8 cellular contexts compared by ENCODE assay signal in the genomic region with DNA sequence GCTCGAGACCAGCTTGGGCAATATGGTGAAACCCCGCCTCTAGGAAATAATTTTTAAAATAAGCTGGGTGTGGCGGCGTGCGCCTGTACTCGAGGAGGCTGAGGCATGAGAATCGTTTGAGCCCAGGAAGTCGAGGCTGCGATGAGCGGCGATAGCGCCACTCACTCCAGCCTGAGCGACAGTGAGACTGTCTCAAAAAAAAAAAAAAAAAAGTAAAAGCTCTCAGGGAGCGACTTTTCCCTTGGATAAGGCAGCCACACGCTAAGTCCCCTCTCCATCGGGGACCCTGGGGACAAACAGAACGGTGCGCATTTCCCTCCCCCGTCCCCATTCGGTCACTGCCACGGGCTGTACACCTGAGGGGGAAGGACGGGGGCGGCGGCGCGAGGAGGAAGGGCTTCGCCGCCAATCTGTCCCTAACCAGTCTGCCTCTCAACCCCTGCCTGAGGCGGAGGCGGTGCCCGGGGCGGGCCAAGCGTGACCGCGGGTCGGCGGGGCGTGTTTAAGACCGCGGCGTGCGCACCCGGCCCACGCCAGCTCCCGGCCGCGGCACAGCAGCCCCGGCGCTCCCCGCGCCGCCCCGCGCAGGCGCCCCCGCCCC. TPM values are rescaled to one million over a fixed set of nuclear protein-coding genes. Genes with fewer than 3 reads are reported as not detected.
DNase-seq lines count a peak whose midpoint lies in the region; ATAC-seq and TF ChIP-seq lines count a peak whose summit lies in the region.

A gene (plus strand): TSS at position 531 of the 601 bp plus-strand sequence. CDS start 107 bp downstream, outside the sequence.

- ATAC-seq in HG02678 (IDR thresholded peaks at IDR 0.05; ENCODE audit: unreplicated experiment) = peak; percentile 80
- peak; percentile 79 for ATAC-seq in mucosa of descending colon
- ATAC-seq in HG03039 (IDR thresholded peaks at IDR 0.05; ENCODE audit: unreplicated experiment) = no peak

- in situ Hi-C loops in GM13976 (cut with MboI; ENCODE audit: low sequenced_read_pairs, unreplicated experiment) = no loop called here

- peak within 1 kb of the TSS; percentile 19 for H3K4me3 ChIP-seq in mucosa of descending colon

- peaks cover 12% of the 10 kb centered on the region for H3K4me1 ChIP-seq in mucosa of descending colon (ENCODE audit: low read depth)

- TF ChIP-seq CTCF in GM13976 (IDR thresholded peaks at IDR 0.05; ENCODE audit: borderline replicate concordance, control extremely low read depth, extremely low read depth, insufficient read depth, missing control alignments) (no peak), mucosa of descending colon (IDR thresholded peaks at IDR 0.05) (no peak)

- H3K9me3 ChIP-seq in mucosa of descending colon = no peaks in the 10 kb centered on the region

- intact Hi-C loops in mucosa of descending colon (cut with DNase I, micrococcal nuclease) = no loop called here

- DNase-seq in GM13976 (ENCODE audit: low spot score) (peak; percentile 74), NCI-H69 (lab: John Stamatoyannopoulos, UW) (peak; percentile 89), activated T-cell treated with anti-CD3 and anti-CD28 coated beads for 1 hour (ENCODE audit: low read depth) (peak; percentile 57), epidermal melanocyte (ENCODE audit: insufficient read length, low spot score) (peak; percentile 45), mucosa of descending colon (peak; percentile 68 to 85 (median 83))
- peak; percentile 71 for DNase-seq in stimulated activated CD8-positive, alpha-beta memory T cell treated with anti-CD3 and anti-CD28 coated beads, Interleukin-4, amount 100 ng/mL, for 24 hours (ENCODE audit: low read depth)

- H3K36me3 ChIP-seq in mucosa of descending colon (ENCODE audit: low read depth) = no peaks in the 10 kb centered on the region

RNA-seq across cellular contexts. Expression of the gene that starts here (rescaled TPM):
- total RNA-seq in mucosa of descending colon = 1 to 10 TPM; 2.0 to 9.2 (median 3.9) TPM
